In genomic region chr9:121568101-121568460, GRCh38 we compare ENCODE assay signal across 14 cellular contexts.
DNase-seq lines count a peak whose midpoint lies in the region; ATAC-seq and TF ChIP-seq lines count a peak whose summit lies in the region.
"Had no signal": no experiment of that assay in that cellular context is flagged by ENCODE, and none has a peak within 500 bp of the region (broad histone marks: within the 10 kb centered on the region; RNA-seq: fewer than 3 reads in every experiment).

No MANE protein-coding gene starts in this region.

- no peaks in the 10 kb centered on the region for H3K27me3 ChIP-seq in WERI-Rb-1 (ENCODE audit: insufficient read depth, low read depth, severe bottlenecking)
- no peaks in the 10 kb centered on the region for H3K27me3 ChIP-seq in esophagus muscularis mucosa
- H3K27me3 ChIP-seq in muscle layer of duodenum (ENCODE audit: low read depth, low read length), result no peaks in the 10 kb centered on the region
- no peaks in the 10 kb centered on the region for H3K27me3 ChIP-seq in tibial artery
- H3K27me3 ChIP-seq in foreskin keratinocyte, result peaks cover 3% of the 10 kb centered on the region

- peaks cover 6% of the 10 kb centered on the region; the same call in 1 of the 2 replicates for H3K36me3 ChIP-seq in WERI-Rb-1
- H3K36me3 ChIP-seq in esophagus muscularis mucosa, result no peaks in the 10 kb centered on the region
- H3K36me3 ChIP-seq in muscle layer of duodenum (ENCODE audit: control insufficient read depth in 1 of 2, insufficient read depth in 2 of 2, low read length in 2 of 2), result no peaks in the 10 kb centered on the region
- no peaks in the 10 kb centered on the region for H3K36me3 ChIP-seq in tibial artery

- TF ChIP-seq CTCF in WERI-Rb-1 (IDR thresholded peaks at IDR 0.05; ENCODE audit: low read depth, low read length), result no peak
- no peak for TF ChIP-seq CTCF in esophagus muscularis mucosa (IDR thresholded peaks at IDR 0.05)
- TF ChIP-seq CTCF in tibial artery (IDR thresholded peaks at IDR 0.05), result no peak
- no peak for TF ChIP-seq CTCF in foreskin keratinocyte (conservative IDR thresholded peaks at IDR 0.05)

- H3K4me1 ChIP-seq in esophagus muscularis mucosa (peaks cover 38 to 76% (median 73%) of the 10 kb centered on the region in 4 donors), muscle layer of duodenum (ENCODE audit: control insufficient read depth in 1 of 2, insufficient read depth in 2 of 2, low read length in 2 of 2) (peaks cover 10 to 65% of the 10 kb centered on the region in 2 donors), tibial artery (peaks cover 16 to 57% (median 41%) of the 10 kb centered on the region in 4 donors), foreskin keratinocyte (no peaks in the 10 kb centered on the region)

- TF ChIP-seq POLR2A in esophagus muscularis mucosa (IDR thresholded peaks at IDR 0.05; ENCODE audit: low read depth), result no peak

- H3K27ac ChIP-seq in WERI-Rb-1, result peak overlapping the region; percentile 75; the same call in 1 of the 2 replicates
- peak overlapping the region; percentile 81 to 87 (median 84) for H3K27ac ChIP-seq in esophagus muscularis mucosa (replicated peaks in 1 of 4)
- peak overlapping the region; percentile 81 for H3K27ac ChIP-seq in muscle layer of duodenum (ENCODE audit: low read length)
- H3K27ac ChIP-seq in tibial artery, result peak overlapping the region; percentile 64 to 87
- H3K27ac ChIP-seq in foreskin keratinocyte, result no peak overlapping the region

- H3K4me3 ChIP-seq in WERI-Rb-1 (ENCODE audit: low read depth, low read length) (peak overlapping the region; percentile 53; the same call in 1 of the 2 replicates), esophagus muscularis mucosa (peak overlapping the region; percentile 46 to 54 (median 50)), muscle layer of duodenum (ENCODE audit: low read depth in 1 of 2, low read length in 2 of 2) (peak overlapping the region; percentile 44 to 73), tibial artery (peak overlapping the region; percentile 43 to 45)

- intact Hi-C loops in esophagus muscularis mucosa (cut with DNase I) (no loop called here), tibial artery (cut with DNase I; ENCODE audit: low total_unique reads) (no loop called here)

- ATAC-seq in foreskin keratinocyte, result no peak
- ATAC-seq: activated CD4-positive, CD25-positive, alpha-beta regulatory T cell treated with anti-CD3 and anti-CD28 coated beads, Interleukin-2, amount 50 U/mL, for 24 hours; Panc1 had no signal

- WGBS in esophagus muscularis mucosa, result 0% methylated on average over 3 of the region's 3 CpGs

- no peak for DNase-seq in WERI-Rb-1
- DNase-seq in esophagus muscularis mucosa (ENCODE audit: extremely low spot score), result no peak
- no peak for DNase-seq in tibial artery
- no peak for DNase-seq in foreskin keratinocyte
- DNase-seq in HT-29 (ENCODE audit: low spot score), result no peak
- no peak for DNase-seq in NCI-H2227 (lab: John Stamatoyannopoulos, UW; ENCODE audit: unreplicated experiment)
- DNase-seq: activated CD8-positive, alpha-beta memory T cell treated with anti-CD3 and anti-CD28 coated beads, Interleukin-2, amount 50 U/mL, for 4 hours; cortex of kidney; NCI-H1694; NCI-H526 treated with DMSO at 0.1 percent for 48 hours; stimulated activated CD4-positive, alpha-beta T cell treated with anti-CD3 and anti-CD28 coated beads, Interleukin-4, amount 100 ng/mL, for 1 hour had no signal

- no peak for TF ChIP-seq EP300 in esophagus muscularis mucosa (IDR thresholded peaks at IDR 0.05)

- no peaks in the 10 kb centered on the region for H3K9me3 ChIP-seq in WERI-Rb-1 (ENCODE audit: severe bottlenecking)
- H3K9me3 ChIP-seq in esophagus muscularis mucosa, result no peaks in the 10 kb centered on the region
- H3K9me3 ChIP-seq in muscle layer of duodenum (ENCODE audit: control insufficient read depth in 1 of 2, low read length in 2 of 2), result no peaks in the 10 kb centered on the region
- H3K9me3 ChIP-seq in tibial artery, result no peaks in the 10 kb centered on the region
